Comparison of ENCODE assay signal across 8 cellular contexts in genomic region chr19:54102421-54103169, GRCh38. TPM values are rescaled to one million over a fixed set of nuclear protein-coding genes. Genes with fewer than 3 reads are reported as not detected.
DNase-seq lines count a peak whose midpoint lies in the region; ATAC-seq, FAIRE-seq and TF ChIP-seq lines count a peak whose summit lies in the region.

Gene NDUFA3 (plus strand): TSS chr19:54102855. CDS start chr19:54102879, 24 bp downstream.

- ATAC-seq in HG03439 (IDR thresholded peaks at IDR 0.05; ENCODE audit: unreplicated experiment), result peak; percentile 92

- no peak for TF ChIP-seq CTCF in chondrocyte (IDR thresholded peaks at IDR 0.05)
- TF ChIP-seq CTCF in kidney (IDR thresholded peaks at IDR 0.05; ENCODE audit: borderline replicate concordance, extremely low read depth, insufficient read depth), result no peak

- H3K36me3 Mint-ChIP-seq in chondrocyte (ENCODE audit: low read depth), result peaks cover 9% of the 10 kb centered on the region

- peaks cover 2 to 4% of the 10 kb centered on the region in 2 donors for H3K36me3 ChIP-seq in kidney (ENCODE audit: control insufficient read depth in 1 of 2, insufficient read depth in 2 of 2, low read length in 2 of 2)

- no peaks in the 10 kb centered on the region for H3K9me3 Mint-ChIP-seq in chondrocyte (ENCODE audit: low read depth)

- H3K27ac Mint-ChIP-seq in chondrocyte (ENCODE audit: unreplicated experiment), result peak within 1 kb of the TSS; percentile 89

- peak within 1 kb of the TSS in 1 of 2 donors; percentile 72 for H3K27ac ChIP-seq in kidney (ENCODE audit: low read depth in 2 of 2, low read length in 2 of 2)

- peak within 1 kb of the TSS; percentile 97 for H3K4me3 Mint-ChIP-seq in chondrocyte (ENCODE audit: unreplicated experiment)

- H3K9ac ChIP-seq in kidney (ENCODE audit: low read length in 2 of 2), result peak within 1 kb of the TSS; percentile 85 to 95

- H3K4me3 ChIP-seq in kidney (ENCODE audit: low read length in 2 of 2), result peak within 1 kb of the TSS; percentile 96 to 98

- peaks cover 11% of the 10 kb centered on the region for H3K4me1 Mint-ChIP-seq in chondrocyte (ENCODE audit: low read depth)

- H3K27me3 Mint-ChIP-seq in chondrocyte (ENCODE audit: low read depth), result no peaks in the 10 kb centered on the region

- peaks cover 0 to 5% of the 10 kb centered on the region in 2 donors for H3K4me1 ChIP-seq in kidney (ENCODE audit: control insufficient read depth in 1 of 2, insufficient read depth in 1 of 2, low read depth in 1 of 2, low read length in 2 of 2)

- H3K9me3 ChIP-seq in kidney (ENCODE audit: control insufficient read depth in 1 of 2, low read length in 2 of 2), result no peaks in the 10 kb centered on the region

- DNase-seq in AML-193 (lab: John Stamatoyannopoulos, UW) (peak; percentile 92 to 95), NCI-H510A treated with DMSO at 0.1 percent for 48 hours (lab: John Stamatoyannopoulos, UW) (peak; percentile 95), chondrocyte (ENCODE audit: low spot score) (peak; percentile 99), kidney (peak; percentile 99)
- DNase-seq in activated CD4-positive, alpha-beta T cell treated with anti-CD3 and anti-CD28 coated beads for 24 hours (ENCODE audit: low read depth in 2 of 2), result peak; percentile 94 to 95
- DNase-seq in stimulated activated CD4-positive, alpha-beta T cell treated with anti-CD3 and anti-CD28 coated beads, Interleukin-15, amount 100 ng/mL, for 24 hours, result peak; percentile 97

- intact Hi-C loops in kidney (cut with DNase I), result no loop called here

- TF ChIP-seq POLR2A in GM19193 (IDR thresholded peaks at IDR 0.05; ENCODE audit: extremely low read depth, insufficient read depth, insufficient read length), result peak; percentile 84

- FAIRE-seq in kidney (lab: Jason Lieb, UNC), result no peak

RNA-seq across cellular contexts. Expression of gene NDUFA3, which starts in this region (rescaled TPM):
- total RNA-seq in chondrocyte (77.4 to 93.7 TPM (median 92.1 TPM) in 3 replicates), kidney (132 TPM)
- polyA plus RNA-seq in kidney (ENCODE audit: insufficient read depth, low read depth, low replicate concordance), result 1,006 TPM
